ENCODE assay signal across 8 cellular contexts in genomic region chr20:6769953-6770831, GRCh38.
DNase-seq lines count a peak whose midpoint lies in the region; ATAC-seq and TF ChIP-seq lines count a peak whose summit lies in the region.

No MANE protein-coding gene starts in this region.

- TF ChIP-seq CTCF in astrocyte of the spinal cord (IDR thresholded peaks at IDR 0.05; ENCODE audit: low read depth, low read length): no peak

- H3K4me1 ChIP-seq in rectal smooth muscle tissue (ENCODE audit: control insufficient read depth, insufficient read depth, low read length): no peaks in the 10 kb centered on the region

- no peak overlapping the region for H3K27ac ChIP-seq in rectal smooth muscle tissue (ENCODE audit: low read depth, low read length)

- no peaks in the 10 kb centered on the region for H3K27me3 ChIP-seq in rectal smooth muscle tissue (ENCODE audit: control insufficient read depth, insufficient read depth, low read length)

- H3K36me3 ChIP-seq in rectal smooth muscle tissue (ENCODE audit: control insufficient read depth, insufficient read depth, low read length): no peaks in the 10 kb centered on the region

- in situ Hi-C loops in astrocyte of the spinal cord (cut with HindIII; ENCODE audit: low sequenced_read_pairs): no loop called here

- H3K4me3 ChIP-seq in GM08714 (ENCODE audit: low read length) (peak overlapping the region; percentile 66; the same call in 1 of the 2 replicates), astrocyte of the spinal cord (ENCODE audit: low read depth, low read length) (peak overlapping the region; percentile 57), iPS-11a (ENCODE audit: low read depth, low read length) (peak overlapping the region; percentile 70), rectal smooth muscle tissue (ENCODE audit: low read length) (peak overlapping the region; percentile 76)

- no peak for ATAC-seq in HG03521 (IDR thresholded peaks at IDR 0.05; ENCODE audit: unreplicated experiment)

- DNase-seq in astrocyte of the spinal cord (ENCODE audit: low read depth, low spot score) (peak; percentile 37), superior temporal gyrus (ENCODE audit: extremely low spot score) (no peak), germinal center (ENCODE audit: low spot score) (no peak)
- DNase-seq in activated naive CD4-positive, alpha-beta T cell (lab: John Stamatoyannopoulos, UW): no peak

- no peak overlapping the region for H3K9ac ChIP-seq in rectal smooth muscle tissue (ENCODE audit: low read length)
